18 cellular contexts compared by ENCODE assay signal in the genomic region with DNA sequence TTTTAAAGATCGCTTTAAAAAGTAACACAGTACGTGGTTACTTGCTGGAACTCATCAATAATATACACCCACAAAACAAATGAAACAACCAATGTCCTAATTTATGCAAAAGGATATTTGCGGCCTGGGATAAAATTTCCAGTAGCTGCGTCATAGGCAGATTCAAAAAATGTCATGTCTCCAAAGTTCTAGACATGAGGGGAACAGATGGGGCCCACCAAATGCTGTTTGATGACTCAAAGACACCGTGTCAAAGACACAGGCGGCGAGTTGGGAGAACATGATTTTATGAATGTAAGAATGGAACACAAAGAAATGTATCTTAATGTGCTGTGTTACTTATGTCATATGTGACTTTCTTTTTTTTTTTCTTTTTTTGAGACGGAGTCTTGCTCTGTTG.
"Had no signal": no experiment of that assay in that cellular context is flagged by ENCODE, and none has a peak within 500 bp of the region (broad histone marks: within the 10 kb centered on the region; RNA-seq: fewer than 3 reads in every experiment).

No MANE protein-coding gene starts in this region.

- DNase-seq: activated CD4-positive, alpha-beta T cell treated with anti-CD3 and anti-CD28 coated beads, Interleukin-2, amount 10 ng/mL, durations not matched to agents 24 days and 14 days; activated CD8-positive, alpha-beta memory T cell treated with anti-CD3 and anti-CD28 coated beads, Interleukin-2, amount 10 ng/mL, durations not matched to agents 7 days and 5 days; activated CD8-positive, alpha-beta T cell treated with anti-CD3 and anti-CD28 coated beads for 36 hours; activated gamma-delta T cell; activated T-cell treated with anti-CD3 and anti-CD28 coated beads for 4 hours; body of pancreas; erythroblast; hippocampal formation; left cardiac atrium; ovary; spleen; stimulated activated CD4-positive, alpha-beta T cell treated with anti-CD3 and anti-CD28 coated beads, Interleukin-4, amount 100 ng/mL, for 1 hour; stimulated activated naive CD4-positive, alpha-beta T cell had no signal

- H3K27me3 Mint-ChIP-seq: activated CD8-positive, alpha-beta T cell treated with anti-CD3 and anti-CD28 coated beads for 36 hours; activated naive CD4-positive, alpha-beta T cell treated with anti-CD3 and anti-CD28 coated beads, Interleukin-2, amount 50 U/mL, for 24 hours had no signal

- H3K9me3 ChIP-seq: body of pancreas, neutrophil, ovary, prostate gland, spleen had no signal

- ATAC-seq: activated CD8-positive, alpha-beta memory T cell treated with anti-CD3 and anti-CD28 coated beads, Interleukin-2, amount 10 ng/mL, durations not matched to agents 7 days and 5 days; activated CD8-positive, alpha-beta T cell treated with anti-CD3 and anti-CD28 coated beads for 36 hours; body of pancreas; left cardiac atrium; natural killer cell treated with Interleukin-12 subunit alpha and Interleukin-12 subunit beta and Interleukin-15 and Interleukin-18, amount 100 ng/mL, for 72 hours had no signal

- H3K9me3 Mint-ChIP-seq: activated CD4-positive, alpha-beta T cell treated with anti-CD3 and anti-CD28 coated beads, Interleukin-2, amount 10 ng/mL, durations not matched to agents 24 days and 14 days; activated CD8-positive, alpha-beta T cell treated with anti-CD3 and anti-CD28 coated beads for 36 hours; activated naive CD4-positive, alpha-beta T cell treated with anti-CD3 and anti-CD28 coated beads, Interleukin-2, amount 50 U/mL, for 24 hours; natural killer cell treated with Interleukin-12 subunit alpha and Interleukin-12 subunit beta and Interleukin-15 and Interleukin-18, amount 100 ng/mL, for 72 hours had no signal

- H3K27ac Mint-ChIP-seq: activated CD4-positive, alpha-beta T cell treated with anti-CD3 and anti-CD28 coated beads, Interleukin-2, amount 10 ng/mL, durations not matched to agents 24 days and 14 days; activated CD8-positive, alpha-beta memory T cell treated with anti-CD3 and anti-CD28 coated beads, Interleukin-2, amount 10 ng/mL, durations not matched to agents 7 days and 5 days; activated CD8-positive, alpha-beta T cell treated with anti-CD3 and anti-CD28 coated beads for 36 hours; activated naive CD4-positive, alpha-beta T cell treated with anti-CD3 and anti-CD28 coated beads, Interleukin-2, amount 50 U/mL, for 24 hours; memory B cell; natural killer cell treated with Interleukin-12 subunit alpha and Interleukin-12 subunit beta and Interleukin-15 and Interleukin-18, amount 100 ng/mL, for 72 hours had no signal

- H3K27me3 ChIP-seq: body of pancreas, ovary, spleen had no signal

- H3K36me3 ChIP-seq: neutrophil, ovary, prostate gland, spleen had no signal

- H3K36me3 Mint-ChIP-seq: activated CD8-positive, alpha-beta memory T cell treated with anti-CD3 and anti-CD28 coated beads, Interleukin-2, amount 10 ng/mL, durations not matched to agents 7 days and 5 days; activated naive CD4-positive, alpha-beta T cell treated with anti-CD3 and anti-CD28 coated beads, Interleukin-2, amount 50 U/mL, for 24 hours; memory B cell; natural killer cell treated with Interleukin-12 subunit alpha and Interleukin-12 subunit beta and Interleukin-15 and Interleukin-18, amount 100 ng/mL, for 72 hours had no signal

- H3K4me1 ChIP-seq: body of pancreas had no signal

- H3K4me1 Mint-ChIP-seq: activated CD4-positive, alpha-beta T cell treated with anti-CD3 and anti-CD28 coated beads, Interleukin-2, amount 10 ng/mL, durations not matched to agents 24 days and 14 days; activated naive CD4-positive, alpha-beta T cell treated with anti-CD3 and anti-CD28 coated beads, Interleukin-2, amount 50 U/mL, for 24 hours; memory B cell had no signal

- H3K4me3 ChIP-seq: body of pancreas, ovary, prostate gland, spleen had no signal

- H3K27ac ChIP-seq: body of pancreas, neutrophil, ovary, prostate gland, spleen had no signal

- H3K4me3 Mint-ChIP-seq: activated CD4-positive, alpha-beta T cell treated with anti-CD3 and anti-CD28 coated beads, Interleukin-2, amount 10 ng/mL, durations not matched to agents 24 days and 14 days; activated CD8-positive, alpha-beta memory T cell treated with anti-CD3 and anti-CD28 coated beads, Interleukin-2, amount 10 ng/mL, durations not matched to agents 7 days and 5 days; activated CD8-positive, alpha-beta T cell treated with anti-CD3 and anti-CD28 coated beads for 36 hours; activated naive CD4-positive, alpha-beta T cell treated with anti-CD3 and anti-CD28 coated beads, Interleukin-2, amount 50 U/mL, for 24 hours; memory B cell; natural killer cell treated with Interleukin-12 subunit alpha and Interleukin-12 subunit beta and Interleukin-15 and Interleukin-18, amount 100 ng/mL, for 72 hours had no signal
